In genomic region chr22:50715250-50715649, GRCh38 we compare ENCODE assay signal across 19 cellular contexts. TPM values are rescaled to one million over a fixed set of nuclear protein-coding genes. Genes with fewer than 3 reads are reported as not detected.
"Had no signal": no experiment of that assay in that cellular context is flagged by ENCODE, and none has a peak within 500 bp of the region (broad histone marks: within the 10 kb centered on the region; RNA-seq: fewer than 3 reads in every experiment).

No MANE protein-coding gene starts in this region.

- H3K4me3 ChIP-seq: heart left ventricle, left lung, psoas muscle, sigmoid colon, skin epidermis, suprapubic skin, thyroid gland, uterus had no signal

- ATAC-seq: heart left ventricle; left lung; naive thymus-derived CD4-positive, alpha-beta T cell; psoas muscle had no signal

- FAIRE-seq: colon had no signal

- DNase-seq: foreskin melanocyte; hippocampal formation; kidney glomerular epithelial cell; mesendoderm; naive thymus-derived CD4-positive, alpha-beta T cell; nephron progenitor cell; retina; sigmoid colon; stimulated activated CD4-positive, alpha-beta T cell treated with anti-CD3 and anti-CD28 coated beads, Interleukin-12 subunit alpha, Interleukin-12 subunit beta, amount 100 ng/mL, for 4 hours; stimulated activated naive CD4-positive, alpha-beta T cell treated with Interleukin-2 at 50 U/mL for 16 hours; thyroid gland; uterus had no signal

- H3K27me3 ChIP-seq: neutrophil, thyroid gland, uterus had no signal

- H3K9me3 ChIP-seq: heart left ventricle, left lung, neutrophil, psoas muscle, sigmoid colon, suprapubic skin, thyroid gland, uterus had no signal

- H3K27ac ChIP-seq: left lung, neutrophil, psoas muscle, sigmoid colon, skin epidermis, suprapubic skin, thyroid gland, uterus had no signal

- H3K36me3 ChIP-seq: neutrophil, sigmoid colon, suprapubic skin, thyroid gland, uterus had no signal

- H3K4me1 ChIP-seq: psoas muscle, thyroid gland, uterus had no signal

RNA-seq across cellular contexts. Expression of gene ACR, which starts 22.8 kb away (rescaled TPM):
- total RNA-seq: naive thymus-derived CD4-positive, alpha-beta T cell; suprapubic skin had no signal
- polyA plus RNA-seq: naive thymus-derived CD4-positive, alpha-beta T cell had no signal

RNA-seq across cellular contexts. Expression of gene SHANK3, which starts 42.6 kb away (rescaled TPM):
- polyA plus RNA-seq: naive thymus-derived CD4-positive, alpha-beta T cell had no signal
